ENCODE assay signal across 1 cellular context in genomic region chr2:218216336-218216673, GRCh38.
TF ChIP-seq lines count a peak whose summit lies in the region.

No MANE protein-coding gene starts in this region.

TF ChIP-seq in SK-N-SH treated with all-trans-retinoic acid at 6 μM for 48 hours, 23 proteins besides CTCF, POLR2A, EP300 and RAD21 (continued from another document):
- TF ChIP-seq PATZ1 (CRISPR knock-in tag; IDR thresholded peaks at IDR 0.05; ENCODE audit: borderline replicate concordance): no peak
- TF ChIP-seq CREB5 (CRISPR knock-in tag; IDR thresholded peaks at IDR 0.05; ENCODE audit: low read depth): no peak
- TF ChIP-seq PPARA (CRISPR knock-in tag; IDR thresholded peaks at IDR 0.05; ENCODE audit: borderline replicate concordance): no peak
- TF ChIP-seq ZNF565 (CRISPR knock-in tag; conservative IDR thresholded peaks at IDR 0.05; ENCODE audit: low read depth): no peak
